ENCODE assay signal across 1 cellular context in genomic region chr18:8938817-8939216, GRCh38.
TF ChIP-seq lines count a peak whose summit lies in the region.

No MANE protein-coding gene starts in this region.

TF ChIP-seq in K562, 482 proteins besides CTCF, POLR2A, EP300 and RAD21 (continued from another document and continues in another):
- no peak for TF ChIP-seq RBM25 (IDR thresholded peaks at IDR 0.05; ENCODE audit: low read depth, low read length, severe bottlenecking)
- peak; percentile 69 for TF ChIP-seq GATA2 (CRISPR knock-in tag; IDR thresholded peaks at IDR 0.05)
- peak; percentile 68 for TF ChIP-seq FOSL1 (tag; conservative IDR thresholded peaks at IDR 0.05)
- no peak for TF ChIP-seq BDP1 (IDR thresholded peaks at IDR 0.05; ENCODE audit: insufficient read depth, insufficient read length)
- TF ChIP-seq, protein P1, sequence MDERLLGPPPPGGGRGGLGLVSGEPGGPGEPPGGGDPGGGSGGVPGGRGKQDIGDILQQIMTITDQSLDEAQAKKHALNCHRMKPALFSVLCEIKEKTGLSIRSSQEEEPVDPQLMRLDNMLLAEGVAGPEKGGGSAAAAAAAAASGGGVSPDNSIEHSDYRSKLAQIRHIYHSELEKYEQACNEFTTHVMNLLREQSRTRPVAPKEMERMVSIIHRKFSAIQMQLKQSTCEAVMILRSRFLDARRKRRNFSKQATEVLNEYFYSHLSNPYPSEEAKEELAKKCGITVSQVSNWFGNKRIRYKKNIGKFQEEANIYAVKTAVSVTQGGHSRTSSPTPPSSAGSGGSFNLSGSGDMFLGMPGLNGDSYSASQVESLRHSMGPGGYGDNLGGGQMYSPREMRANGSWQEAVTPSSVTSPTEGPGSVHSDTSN (CRISPR knock-in tag; IDR thresholded peaks at IDR 0.05; ENCODE audit: low read depth) = no peak
- TF ChIP-seq, protein P1 (tag; conservative IDR thresholded peaks at IDR 0.05; ENCODE audit: low read depth) = 0 out of 2 replicates have a peak, but pooled peaks have one; percentile 15
- peak; percentile 22 for TF ChIP-seq NEUROD1 (IDR thresholded peaks at IDR 0.05; ENCODE audit: borderline replicate concordance, low read depth, low read length, partially characterized antibody)
- peak in 1 of 2 experiments; percentile 84; a peak in 2 of 4 replicates for TF ChIP-seq RCOR1 (IDR thresholded peaks at IDR 0.05; ENCODE audit: borderline replicate concordance in 1 of 2, low read depth in 2 of 2, low read length in 2 of 2)
- TF ChIP-seq CBFA2T3 (IDR thresholded peaks at IDR 0.05) = peak; percentile 37
- TF ChIP-seq ZNF121 (CRISPR knock-in tag; conservative IDR thresholded peaks at IDR 0.05) = no peak
- no peak for TF ChIP-seq RBM14 (IDR thresholded peaks at IDR 0.05; ENCODE audit: borderline replicate concordance, insufficient read depth, low read depth, low read length)
- TF ChIP-seq E2F3 (CRISPR knock-in tag; IDR thresholded peaks at IDR 0.05) = no peak
- no peak for TF ChIP-seq ETS2 (tag; IDR thresholded peaks at IDR 0.05; ENCODE audit: borderline replicate concordance, poor library complexity, severe bottlenecking)
- no peak for TF ChIP-seq DNMT1 (IDR thresholded peaks at IDR 0.05)
- peak; percentile 59 for TF ChIP-seq CXXC5 (CRISPR knock-in tag; IDR thresholded peaks at IDR 0.05)
- no peak for TF ChIP-seq PATZ1 (CRISPR knock-in tag; IDR thresholded peaks at IDR 0.05; ENCODE audit: borderline replicate concordance)
- no peak for TF ChIP-seq NCOA1 (IDR thresholded peaks at IDR 0.05; ENCODE audit: low read depth)
- peak; percentile 56; the same call in 1 of the 2 replicates for TF ChIP-seq RREB1 (CRISPR knock-in tag; IDR thresholded peaks at IDR 0.05)
- TF ChIP-seq, protein P2, sequence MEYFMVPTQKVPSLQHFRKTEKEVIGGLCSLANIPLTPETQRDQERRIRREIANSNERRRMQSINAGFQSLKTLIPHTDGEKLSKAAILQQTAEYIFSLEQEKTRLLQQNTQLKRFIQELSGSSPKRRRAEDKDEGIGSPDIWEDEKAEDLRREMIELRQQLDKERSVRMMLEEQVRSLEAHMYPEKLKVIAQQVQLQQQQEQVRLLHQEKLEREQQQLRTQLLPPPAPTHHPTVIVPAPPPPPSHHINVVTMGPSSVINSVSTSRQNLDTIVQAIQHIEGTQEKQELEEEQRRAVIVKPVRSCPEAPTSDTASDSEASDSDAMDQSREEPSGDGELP (CRISPR knock-in tag; IDR thresholded peaks at IDR 0.05; ENCODE audit: borderline replicate concordance) = peak; percentile 49; the same call in 1 of the 2 replicates
- TF ChIP-seq ZNF609 (CRISPR knock-in tag; IDR thresholded peaks at IDR 0.05; ENCODE audit: borderline replicate concordance) = no peak
- no peak for TF ChIP-seq PTRF (tag; IDR thresholded peaks at IDR 0.05)
- TF ChIP-seq CREB1 (IDR thresholded peaks at IDR 0.05) = no peak
- TF ChIP-seq CREB1 (CRISPR knock-in tag; IDR thresholded peaks at IDR 0.05) = 0 out of 2 replicates have a peak, but pooled peaks have one; percentile 20
- peak; percentile 21; the same call in 1 of the 2 replicates for TF ChIP-seq ATF7 (IDR thresholded peaks at IDR 0.05)
- TF ChIP-seq, protein P3, sequence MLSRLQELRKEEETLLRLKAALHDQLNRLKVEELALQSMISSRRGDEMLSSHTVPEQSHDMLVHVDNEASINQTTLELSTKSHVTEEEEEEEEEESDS (CRISPR knock-in tag; IDR thresholded peaks at IDR 0.05) = no peak
- TF ChIP-seq PREB (CRISPR knock-in tag; IDR thresholded peaks at IDR 0.05) = no peak
- TF ChIP-seq ARID1B (IDR thresholded peaks at IDR 0.05) = peak; percentile 51
- 0 out of 2 replicates have a peak, but pooled peaks have one; percentile 38 for TF ChIP-seq FOXJ2 (tag; IDR thresholded peaks at IDR 0.05)
- peak; percentile 38; the same call in 1 of the 2 replicates for TF ChIP-seq ZKSCAN3 (CRISPR knock-in tag; IDR thresholded peaks at IDR 0.05)
- peak; percentile 91 for TF ChIP-seq CTBP1 (IDR thresholded peaks at IDR 0.05; ENCODE audit: borderline replicate concordance)
- no peak for TF ChIP-seq ZSCAN29 (IDR thresholded peaks at IDR 0.05)
- TF ChIP-seq KHSRP (IDR thresholded peaks at IDR 0.05) = no peak
- TF ChIP-seq TCF3 (CRISPR knock-in tag; IDR thresholded peaks at IDR 0.05) = 0 out of 2 replicates have a peak, but pooled peaks have one; percentile 17
- TF ChIP-seq MAFF (IDR thresholded peaks at IDR 0.05; ENCODE audit: low read length) = no peak
- no peak for TF ChIP-seq ARHGAP35 (IDR thresholded peaks at IDR 0.05; ENCODE audit: partially characterized antibody)
- peak; percentile 25; the same call in 1 of the 2 replicates for TF ChIP-seq SMARCA4 (IDR thresholded peaks at IDR 0.05)
- TF ChIP-seq MECOM (CRISPR knock-in tag; IDR thresholded peaks at IDR 0.05) = peak; percentile 74
- TF ChIP-seq, protein P4, sequence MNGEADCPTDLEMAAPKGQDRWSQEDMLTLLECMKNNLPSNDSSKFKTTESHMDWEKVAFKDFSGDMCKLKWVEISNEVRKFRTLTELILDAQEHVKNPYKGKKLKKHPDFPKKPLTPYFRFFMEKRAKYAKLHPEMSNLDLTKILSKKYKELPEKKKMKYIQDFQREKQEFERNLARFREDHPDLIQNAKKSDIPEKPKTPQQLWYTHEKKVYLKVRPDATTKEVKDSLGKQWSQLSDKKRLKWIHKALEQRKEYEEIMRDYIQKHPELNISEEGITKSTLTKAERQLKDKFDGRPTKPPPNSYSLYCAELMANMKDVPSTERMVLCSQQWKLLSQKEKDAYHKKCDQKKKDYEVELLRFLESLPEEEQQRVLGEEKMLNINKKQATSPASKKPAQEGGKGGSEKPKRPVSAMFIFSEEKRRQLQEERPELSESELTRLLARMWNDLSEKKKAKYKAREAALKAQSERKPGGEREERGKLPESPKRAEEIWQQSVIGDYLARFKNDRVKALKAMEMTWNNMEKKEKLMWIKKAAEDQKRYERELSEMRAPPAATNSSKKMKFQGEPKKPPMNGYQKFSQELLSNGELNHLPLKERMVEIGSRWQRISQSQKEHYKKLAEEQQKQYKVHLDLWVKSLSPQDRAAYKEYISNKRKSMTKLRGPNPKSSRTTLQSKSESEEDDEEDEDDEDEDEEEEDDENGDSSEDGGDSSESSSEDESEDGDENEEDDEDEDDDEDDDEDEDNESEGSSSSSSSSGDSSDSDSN (IDR thresholded peaks at IDR 0.05; ENCODE audit: borderline replicate concordance in 1 of 2, low read depth in 2 of 2, low read length in 2 of 2) = 0 out of 4 replicates have a peak, but pooled peaks of 1 of the 2 experiments have one; percentile 25
- no peak for TF ChIP-seq ZNF76 (CRISPR knock-in tag; IDR thresholded peaks at IDR 0.05; ENCODE audit: borderline replicate concordance)
- peak; percentile 8; the same call in 1 of the 2 replicates for TF ChIP-seq SPI1 (IDR thresholded peaks at IDR 0.05; ENCODE audit: borderline replicate concordance, low read depth, low read length)
- TF ChIP-seq WHSC1 (IDR thresholded peaks at IDR 0.05; ENCODE audit: low read length) = no peak
- peak; percentile 16; the same call in 1 of the 2 replicates for TF ChIP-seq MYC (IDR thresholded peaks at IDR 0.05; ENCODE audit: low read depth, low read length)
- TF ChIP-seq MYC (CRISPR knock-in tag; IDR thresholded peaks at IDR 0.05; ENCODE audit: borderline replicate concordance, low read depth) = no peak
- no peak for TF ChIP-seq TCF7L2 (IDR thresholded peaks at IDR 0.05; ENCODE audit: low read depth, low read length)
- TF ChIP-seq ZNF778 (CRISPR knock-in tag; IDR thresholded peaks at IDR 0.05) = no peak
- TF ChIP-seq NFIC (IDR thresholded peaks at IDR 0.05) = peak; percentile 24; the same call in 1 of the 2 replicates
